Comparison of ENCODE assay signal across 29 cellular contexts in genomic region chr14:34218866-34219265, GRCh38.
"Had no signal": no experiment of that assay in that cellular context is flagged by ENCODE, and none has a peak within 500 bp of the region (broad histone marks: within the 10 kb centered on the region; RNA-seq: fewer than 3 reads in every experiment).

No MANE protein-coding gene starts in this region.

- H3K4me3 ChIP-seq: breast epithelium, K562, SK-N-MC had no signal

- H3K36me3 ChIP-seq: breast epithelium had no signal

- H3K27me3 ChIP-seq: breast epithelium had no signal

- H3K9me3 ChIP-seq: breast epithelium had no signal

- DNase-seq: activated CD4-positive, alpha-beta memory T cell treated with anti-CD3 and anti-CD28 coated beads for 36 hours; activated CD4-positive, alpha-beta T cell treated with anti-CD3 and anti-CD28 coated beads, Interleukin-2, amount 10 ng/mL, durations not matched to agents 7 days and 5 days; activated CD4-positive, CD25-positive, alpha-beta regulatory T cell; activated CD8-positive, alpha-beta memory T cell treated with anti-CD3 and anti-CD28 coated beads for 24 hours; activated gamma-delta T cell; activated naive CD4-positive, alpha-beta T cell treated with anti-CD3 and anti-CD28 coated beads for 36 hours; activated naive CD8-positive, alpha-beta T cell treated with anti-CD3 and anti-CD28 coated beads for 36 hours; activated T-cell treated with anti-CD3 and anti-CD28 coated beads for 4 hours; activated T-cell treated with anti-CD3 and anti-CD28 coated beads, Interleukin-2, amount 50 U/mL, for 48 hours; anterior cingulate cortex; Karpas-422; MM.1S; NCI-H1105; NCI-H1436; NCI-H1694 treated with DMSO at 0.1 percent for 48 hours; NCI-H2081 treated with DMSO at 0.1 percent for 48 hours; NCI-H2171; NCI-H2227 treated with DMSO at 0.1 percent for 48 hours; NCI-H446 treated with DMSO at 0.1 percent for 48 hours; NCI-H524 treated with DMSO at 0.1 percent for 48 hours; T-cell; T-helper 2 cell; T1000 had no signal

- ATAC-seq: activated T-helper 17 cell treated with anti-CD3 and anti-CD28 coated beads, Interleukin-2, amount 50 U/mL, for 72 hours; K562; Right ventricle myocardium inferior; T-cell had no signal

- H3K27ac ChIP-seq: breast epithelium, SK-N-MC had no signal

- FAIRE-seq: K562, TTC549 had no signal

- H3K4me1 ChIP-seq: breast epithelium had no signal
